8 cellular contexts compared by ENCODE assay signal in the genomic region with DNA sequence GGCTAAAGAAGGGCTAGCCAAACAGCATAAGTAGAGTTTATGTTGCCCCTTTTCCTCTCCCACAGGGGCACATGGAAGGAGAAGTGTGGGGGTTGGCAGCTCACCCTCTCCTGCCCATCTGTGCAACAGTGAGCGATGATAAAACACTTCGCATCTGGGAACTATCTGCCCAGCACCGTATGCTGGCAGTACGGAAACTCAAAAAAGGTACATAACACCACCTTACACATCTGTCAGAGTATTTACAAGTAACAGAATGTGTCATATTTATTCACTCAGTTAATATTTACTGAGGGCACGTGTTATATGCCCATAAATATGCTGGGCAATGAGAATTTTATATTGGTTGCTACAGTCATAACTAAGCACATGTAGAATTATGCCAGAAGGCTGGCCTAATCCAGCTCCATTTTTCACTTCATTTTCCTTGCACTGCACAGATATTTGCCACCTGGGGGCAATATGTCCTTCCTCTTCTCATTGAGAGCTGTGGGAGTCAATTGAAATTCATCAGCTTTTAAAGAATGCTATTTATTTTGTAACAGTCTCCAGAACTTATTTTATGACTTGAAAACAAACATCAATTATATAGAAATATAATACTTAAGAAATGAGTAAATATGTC.
A peak's percentile ranks its signal among the peaks of the same experiment; 100 is the strongest.
DNase-seq lines count a peak whose midpoint lies in the region; ATAC-seq and TF ChIP-seq lines count a peak whose summit lies in the region.

No MANE protein-coding gene starts in this region.

- H3K27ac Mint-ChIP-seq in CD4-positive, alpha-beta T cell, result no peak overlapping the region

- H3K4me1 Mint-ChIP-seq in CD4-positive, alpha-beta T cell (ENCODE audit: low read depth), result peaks cover 27% of the 10 kb centered on the region

- peak; percentile 41 for TF ChIP-seq CTCF in CD4-positive, alpha-beta T cell (IDR thresholded peaks at IDR 0.05)
- no peak for TF ChIP-seq CTCF in HEK293 (tag by site-specific recombination; IDR thresholded peaks at IDR 0.05)
- peak; percentile 72 for TF ChIP-seq CTCF in retinal pigment epithelial cell (conservative IDR thresholded peaks at IDR 0.05; ENCODE audit: low read depth, low read length)

- no peak overlapping the region for H3K4me3 Mint-ChIP-seq in CD4-positive, alpha-beta T cell

- peaks cover 0 to 4% of the 10 kb centered on the region in 2 experiments; a peak in 1 of 3 replicates for H3K36me3 ChIP-seq in HEK293 (ENCODE audit: control insufficient read depth in 2 of 2, insufficient read depth in 1 of 2, low read length in 2 of 2)

- H3K27me3 ChIP-seq in CD4-positive, alpha-beta T cell (ENCODE audit: control insufficient read depth, insufficient read depth, low read length), result no peaks in the 10 kb centered on the region

- ATAC-seq in CD4-positive, alpha-beta T cell (ENCODE audit: poor library complexity), result no peak
- no peak for ATAC-seq in GM19351 (IDR thresholded peaks at IDR 0.05; ENCODE audit: unreplicated experiment)

- POLR2A ChIA-PET in CD4-positive, alpha-beta T cell (lab: Charles Lee), result interaction anchor here (1.1 to 1.6 kb wide), 2 partner anchors 111 to 323 kb away, joined by 3 read pairs; no protein-coding TSS in a partner anchor
- POLR2A ChIA-PET in HEK293 (lab: Yijun Ruan, JAX) (interaction anchor here (1.1 kb wide), 1 partner anchor 149 kb away, joined by 5 read pairs; no protein-coding TSS in a partner anchor), HEK293T (lab: Yijun Ruan, JAX) (interaction anchor here (0.7 kb wide), 1 partner anchor 149 kb away, joined by 3 read pairs; no protein-coding TSS in a partner anchor)

- no peaks in the 10 kb centered on the region for H3K4me1 ChIP-seq in HEK293 (ENCODE audit: control insufficient read depth, insufficient read depth, low read length)

- no peak overlapping the region for H3K27ac ChIP-seq in CD4-positive, alpha-beta T cell (ENCODE audit: low read depth, low read length)
- no peak overlapping the region for H3K27ac ChIP-seq in HEK293 (ENCODE audit: extremely low read depth, low read depth, low read length)

- intact Hi-C loops in CD4-positive, alpha-beta T cell (cut with DNase I, micrococcal nuclease), result loop anchor here (1.0 to 5.0 kb wide), 3 partner anchors 113 to 275 kb away; no protein-coding TSS in a partner anchor

- no peaks in the 10 kb centered on the region for H3K27me3 Mint-ChIP-seq in CD4-positive, alpha-beta T cell

- no peaks in the 10 kb centered on the region for H3K36me3 Mint-ChIP-seq in CD4-positive, alpha-beta T cell (ENCODE audit: low read depth)

- DNase-seq in CD4-positive, alpha-beta T cell, result no peak
- peak; percentile 25 to 35 for DNase-seq in SHP77 (lab: John Stamatoyannopoulos, UW)
- DNase-seq in foreskin melanocyte, result peak; percentile 29
- DNase-seq in retinal pigment epithelial cell (ENCODE audit: low read depth), result no peak
- no peak for DNase-seq in HEK293T (ENCODE audit: extremely low spot score)
- no peak for DNase-seq in stimulated activated CD4-positive, alpha-beta T cell treated with anti-CD3 and anti-CD28 coated beads, Interleukin-4, amount 100 ng/mL, for 4 hours

- no peak overlapping the region for H3K4me3 ChIP-seq in HEK293 (ENCODE audit: low read depth, low read length)
- H3K4me3 ChIP-seq in retinal pigment epithelial cell (ENCODE audit: low read length), result no peak overlapping the region

- CTCF ChIA-PET in CD4-positive, alpha-beta T cell (lab: Charles Lee), result interaction anchor here (0.5 to 1.6 kb wide), 8 partner anchors 9 to 275 kb away, joined by 3 to 5 read pairs (median 4); no protein-coding TSS in a partner anchor
- CTCF ChIA-PET in HEK293 (lab: Yijun Ruan, JAX), result interaction anchor here (0.6 to 5.1 kb wide), 35 partner anchors 9 to 792 kb away, joined by 3 to 63 read pairs (median 4); no protein-coding TSS in a partner anchor
- CTCF ChIA-PET in HEK293T (lab: Yijun Ruan, JAX), result interaction anchor here (0.5 to 1.8 kb wide), 12 partner anchors 12 to 792 kb away, joined by 3 to 12 read pairs (median 3); no protein-coding TSS in a partner anchor

- H3K9me3 ChIP-seq in CD4-positive, alpha-beta T cell (ENCODE audit: control insufficient read depth, low read length), result no peaks in the 10 kb centered on the region
- no peaks in the 10 kb centered on the region for H3K9me3 ChIP-seq in HEK293 (ENCODE audit: control insufficient read depth, insufficient read depth, low read depth, low read length)

- no peaks in the 10 kb centered on the region for H3K9me3 Mint-ChIP-seq in CD4-positive, alpha-beta T cell

TF ChIP-seq in HEK293, 187 proteins besides CTCF, POLR2A, EP300 and RAD21:
- TF ChIP-seq, protein P1, sequence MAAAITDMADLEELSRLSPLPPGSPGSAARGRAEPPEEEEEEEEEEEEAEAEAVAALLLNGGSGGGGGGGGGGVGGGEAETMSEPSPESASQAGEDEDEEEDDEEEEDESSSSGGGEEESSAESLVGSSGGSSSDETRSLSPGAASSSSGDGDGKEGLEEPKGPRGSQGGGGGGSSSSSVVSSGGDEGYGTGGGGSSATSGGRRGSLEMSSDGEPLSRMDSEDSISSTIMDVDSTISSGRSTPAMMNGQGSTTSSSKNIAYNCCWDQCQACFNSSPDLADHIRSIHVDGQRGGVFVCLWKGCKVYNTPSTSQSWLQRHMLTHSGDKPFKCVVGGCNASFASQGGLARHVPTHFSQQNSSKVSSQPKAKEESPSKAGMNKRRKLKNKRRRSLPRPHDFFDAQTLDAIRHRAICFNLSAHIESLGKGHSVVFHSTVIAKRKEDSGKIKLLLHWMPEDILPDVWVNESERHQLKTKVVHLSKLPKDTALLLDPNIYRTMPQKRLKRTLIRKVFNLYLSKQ (tag by site-specific recombination; IDR thresholded peaks at IDR 0.05; ENCODE audit: borderline replicate concordance), result no peak
- TF ChIP-seq, protein P2, sequence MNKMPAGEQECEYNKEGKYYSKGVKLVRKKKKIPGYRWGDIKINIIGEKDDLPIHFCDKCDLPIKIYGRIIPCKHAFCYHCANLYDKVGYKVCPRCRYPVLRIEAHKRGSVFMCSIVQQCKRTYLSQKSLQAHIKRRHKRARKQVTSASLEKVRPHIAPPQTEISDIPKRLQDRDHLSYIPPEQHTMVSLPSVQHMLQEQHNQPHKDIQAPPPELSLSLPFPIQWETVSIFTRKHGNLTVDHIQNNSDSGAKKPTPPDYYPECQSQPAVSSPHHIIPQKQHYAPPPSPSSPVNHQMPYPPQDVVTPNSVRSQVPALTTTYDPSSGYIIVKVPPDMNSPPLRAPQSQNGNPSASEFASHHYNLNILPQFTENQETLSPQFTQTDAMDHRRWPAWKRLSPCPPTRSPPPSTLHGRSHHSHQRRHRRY (tag by site-specific recombination; IDR thresholded peaks at IDR 0.05), result no peak
- peak; percentile 61 for TF ChIP-seq ZNF654 (tag by site-specific recombination; IDR thresholded peaks at IDR 0.05; ENCODE audit: low read depth)

TF ChIP-seq in HEK293T, 16 proteins besides CTCF, POLR2A, EP300 and RAD21:
- TF ChIP-seq FOXK2 (IDR thresholded peaks at IDR 0.05) (no peak), SUZ12 (IDR thresholded peaks at IDR 0.05) (no peak), ELF4 (IDR thresholded peaks at IDR 0.05) (no peak), BHLHE40 (IDR thresholded peaks at IDR 0.05; ENCODE audit: borderline replicate concordance) (no peak)

Comparison
In these comparisons a context has a peak if more than half of its experiments do, and no peak if none do; other contexts are left out.
1. DNase-seq: peak in SHP77 (2 of 2) and foreskin melanocyte (single experiment); none in CD4-positive, alpha-beta T cell (0 of 10), retinal pigment epithelial cell (single experiment), HEK293T (single experiment) and stimulated activated CD4-positive, alpha-beta T cell treated with anti-CD3 and anti-CD28 coated beads, Interleukin-4, amount 100 ng/mL, for 4 hours (0 of 2).